In genomic region chr17:55527520-55528118, GRCh38 we compare ENCODE assay signal across 9 cellular contexts. TPM values are rescaled to one million over a fixed set of nuclear protein-coding genes. Genes with fewer than 3 reads are reported as not detected.
DNase-seq lines count a peak whose midpoint lies in the region; ATAC-seq and TF ChIP-seq lines count a peak whose summit lies in the region.
"Had no signal": no experiment of that assay in that cellular context is flagged by ENCODE, and none has a peak within 500 bp of the region (broad histone marks: within the 10 kb centered on the region; RNA-seq: fewer than 3 reads in every experiment).

No MANE protein-coding gene starts in this region.

- no peak overlapping the region for H2BK5ac ChIP-seq in neuronal stem cell (ENCODE audit: low read length)

- H2BK12ac ChIP-seq in neuronal stem cell (ENCODE audit: low read length): no peak overlapping the region

- H2AK5ac ChIP-seq in neuronal stem cell (ENCODE audit: low read depth, low read length): no peak overlapping the region

- no peak overlapping the region for H3K9ac ChIP-seq in neuronal stem cell (ENCODE audit: low read depth, low read length, poor library complexity)

- H3K23ac ChIP-seq in neuronal stem cell (ENCODE audit: low read depth, low read length, poor library complexity): no peak overlapping the region

- no CpG with 5 or more reads among the region's 5 CpGs for WGBS in neuronal stem cell (ENCODE audit: extremely low coverage in 2 of 2, insufficient read length in 2 of 2, insufficient replicate concordance in 1 of 2), 2 donors

- no peak overlapping the region for H4K91ac ChIP-seq in neuronal stem cell (ENCODE audit: low read depth, low read length, poor library complexity)

- no peaks in the 10 kb centered on the region for H3K9me3 ChIP-seq in Panc1 (ENCODE audit: control insufficient read depth, insufficient read depth, low read depth, low read length)
- peaks cover 0 to 2% of the 10 kb centered on the region in 2 donors for H3K9me3 ChIP-seq in neuronal stem cell (replicated peaks in 1 of 2; ENCODE audit: control insufficient read depth in 2 of 2, insufficient read depth in 1 of 2, low read depth in 1 of 2, low read length in 2 of 2)

- H3K4ac ChIP-seq in neuronal stem cell (ENCODE audit: low read length): no peak overlapping the region

- no TSS peak for BruUV-seq in Panc1 (replicated peaks; lab: Mats Ljungman, UMichigan)

- H3K27me3 ChIP-seq in HL-60 (ENCODE audit: insufficient read depth, poor library complexity, severe bottlenecking): no peaks in the 10 kb centered on the region
- H3K27me3 ChIP-seq in Panc1 (ENCODE audit: control insufficient read depth, insufficient read depth, low read length): no peaks in the 10 kb centered on the region
- no peaks in the 10 kb centered on the region for H3K27me3 ChIP-seq in neuronal stem cell (ENCODE audit: control insufficient read depth in 3 of 3, insufficient read depth in 3 of 3, low read depth in 1 of 3, low read length in 3 of 3)

- no peak overlapping the region for H2BK15ac ChIP-seq in neuronal stem cell (ENCODE audit: low read length)

- peak; percentile 58 for DNase-seq in D341Med (ENCODE audit: low spot score)
- peak in 1 of 2 experiments; percentile 34 for DNase-seq in HL-60 (ENCODE audit: low read depth in 1 of 2, low spot score in 1 of 2)
- DNase-seq in Panc1 (ENCODE audit: low read depth, low spot score): no peak
- peak; percentile 62 for DNase-seq in fibroblast of gingiva (ENCODE audit: low read depth)
- peak; percentile 54 for DNase-seq in neuronal stem cell (ENCODE audit: low spot score)

- H3K4me3 ChIP-seq in HL-60 (replicated peaks; ENCODE audit: insufficient read depth, low read length): no peak overlapping the region
- no peak overlapping the region for H3K4me3 ChIP-seq in Panc1 (ENCODE audit: low read depth in 2 of 2, low read length in 2 of 2)
- no peak overlapping the region for H3K4me3 ChIP-seq in neuronal stem cell (ENCODE audit: low read length in 2 of 2)

- POLR2A ChIA-PET in Panc1 (lab: Charles Lee): no interaction called here

- intact Hi-C loops in Panc1 (cut with micrococcal nuclease; ENCODE audit: unreplicated experiment): loop anchor here (2.0 to 5.0 kb wide), 2 partner anchors 297 to 790 kb away; no protein-coding TSS in a partner anchor

- no peak overlapping the region for H3K4me2 ChIP-seq in neuronal stem cell (ENCODE audit: insufficient read depth, low read length, poor library complexity, severe bottlenecking)

- in situ Hi-C loops in Panc1 (cut with HindIII; ENCODE audit: low pct_unique_long_range_greater_than_20kb, low sequenced_read_pairs): no loop called here

- no peak overlapping the region for H3K27ac ChIP-seq in HL-60 (replicated peaks)
- no peak overlapping the region for H3K27ac ChIP-seq in Panc1 (ENCODE audit: low read length)
- H3K27ac ChIP-seq in neuronal stem cell (replicated peaks; ENCODE audit: low read length): no peak overlapping the region

- H3K18ac ChIP-seq in neuronal stem cell (ENCODE audit: low read length): no peak overlapping the region

- H3K79me1 ChIP-seq in neuronal stem cell (ENCODE audit: low read depth, low read length): no peaks in the 10 kb centered on the region

- TF ChIP-seq CTCF in HL-60 (IDR thresholded peaks at IDR 0.05; ENCODE audit: insufficient read depth, low read length) (peak; percentile 15), Panc1 (IDR thresholded peaks at IDR 0.05) (peak; percentile 76)

- H3K36me3 ChIP-seq in Panc1 (ENCODE audit: control insufficient read depth, insufficient read depth, low read length) (no peaks in the 10 kb centered on the region), neuronal stem cell (replicated peaks in 1 of 2; ENCODE audit: control insufficient read depth in 2 of 2, insufficient read depth in 2 of 2, low read length in 2 of 2) (no peaks in the 10 kb centered on the region)

- ATAC-seq in Panc1 (peak; percentile 70), HG03469 (IDR thresholded peaks at IDR 0.05; ENCODE audit: unreplicated experiment) (no peak), GM19395 (IDR thresholded peaks at IDR 0.05; ENCODE audit: unreplicated experiment) (no peak), HG03175 (IDR thresholded peaks at IDR 0.05; ENCODE audit: unreplicated experiment) (no peak)

- CTCF ChIA-PET in Panc1 (lab: Charles Lee): interaction anchor here (1.5 to 2.3 kb wide), 2 partner anchors 74 to 190 kb away, joined by 5 to 8 read pairs; no protein-coding TSS in a partner anchor

- H2AFZ ChIP-seq in neuronal stem cell (ENCODE audit: low read length): no peak overlapping the region

- H2BK120ac ChIP-seq in neuronal stem cell (ENCODE audit: low read depth, low read length): no peak overlapping the region

- no peak overlapping the region for H4K8ac ChIP-seq in neuronal stem cell (ENCODE audit: low read depth, low read length)

- no peaks in the 10 kb centered on the region for H3K4me1 ChIP-seq in Panc1 (ENCODE audit: control insufficient read depth, insufficient read depth, low read length)
- H3K4me1 ChIP-seq in neuronal stem cell (ENCODE audit: control insufficient read depth in 2 of 2, insufficient read depth in 1 of 2, low read depth in 1 of 2, low read length in 2 of 2): no peaks in the 10 kb centered on the region

- H3K14ac ChIP-seq in neuronal stem cell (ENCODE audit: low read length): no peak overlapping the region

RNA-seq across cellular contexts. Expression of gene SMIM36, which starts 16.4 kb away (rescaled TPM):
- not detected for total RNA-seq in Panc1 (2021; ENCODE audit: unreplicated experiment)
- polyA plus RNA-seq in Panc1 (2012; ENCODE audit: insufficient read length): not detected
- not detected for polyA plus RNA-seq in neuronal stem cell (2013, experiment 1 of 2)
- not detected for polyA plus RNA-seq in neuronal stem cell (2013, experiment 2 of 2)
- total RNA-seq: lower leg skin had no signal
